In genomic region chr7:44666566-44666965, GRCh38 we compare ENCODE assay signal across 17 cellular contexts.
DNase-seq lines count a peak whose midpoint lies in the region; ATAC-seq lines count a peak whose summit lies in the region.
"Had no signal": no experiment of that assay in that cellular context is flagged by ENCODE, and none has a peak within 500 bp of the region (broad histone marks: within the 10 kb centered on the region; RNA-seq: fewer than 3 reads in every experiment).

No MANE protein-coding gene starts in this region.

- peaks cover 45% of the 10 kb centered on the region for H3K36me3 Mint-ChIP-seq in activated naive CD4-positive, alpha-beta T cell treated with anti-CD3 and anti-CD28 coated beads, Interleukin-2, amount 10 ng/mL, durations not matched to agents 7 days and 5 days
- peaks cover 7% of the 10 kb centered on the region for H3K36me3 Mint-ChIP-seq in T-helper 17 cell (ENCODE audit: low read depth)
- peaks cover 62% of the 10 kb centered on the region for H3K36me3 Mint-ChIP-seq in stimulated activated memory B cell treated with anti-CD40 and anti-IgM and Interleukin-4, amounts not matched to agents 10 μg/mL and 1 μg/mL and 100 μg/mL, for 72 hours
- H3K36me3 Mint-ChIP-seq in activated CD8-positive, alpha-beta memory T cell treated with anti-CD3 and anti-CD28 coated beads, Interleukin-2, amount 10 ng/mL, durations not matched to agents 7 days and 5 days, result peaks cover 45% of the 10 kb centered on the region

- ATAC-seq in T-helper 17 cell (no peak), HG02623 (IDR thresholded peaks at IDR 0.05; ENCODE audit: unreplicated experiment) (no peak)
- no peak for ATAC-seq in stimulated activated memory B cell treated with anti-CD40 and anti-IgM and Interleukin-4, amounts not matched to agents 10 μg/mL and 1 μg/mL and 100 μg/mL, for 72 hours
- no peak for ATAC-seq in activated CD8-positive, alpha-beta memory T cell treated with anti-CD3 and anti-CD28 coated beads, Interleukin-2, amount 10 ng/mL, durations not matched to agents 7 days and 5 days
- ATAC-seq: HepG2 had no signal

- CTCF ChIA-PET in activated naive CD4-positive, alpha-beta T cell treated with anti-CD3 and anti-CD28 coated beads, Interleukin-2, amount 10 ng/mL, durations not matched to agents 7 days and 5 days (lab: Charles Lee), result no interaction called here
- CTCF ChIA-PET in activated CD8-positive, alpha-beta memory T cell treated with anti-CD3 and anti-CD28 coated beads, Interleukin-2, amount 10 ng/mL, durations not matched to agents 7 days and 5 days (lab: Charles Lee), result no interaction called here

- peaks cover 3% of the 10 kb centered on the region for H3K4me1 Mint-ChIP-seq in activated naive CD4-positive, alpha-beta T cell treated with anti-CD3 and anti-CD28 coated beads, Interleukin-2, amount 10 ng/mL, durations not matched to agents 7 days and 5 days
- H3K4me1 Mint-ChIP-seq in T-helper 17 cell, result peaks cover 19% of the 10 kb centered on the region
- peaks cover 23% of the 10 kb centered on the region for H3K4me1 Mint-ChIP-seq in stimulated activated memory B cell treated with anti-CD40 and anti-IgM and Interleukin-4, amounts not matched to agents 10 μg/mL and 1 μg/mL and 100 μg/mL, for 72 hours
- peaks cover 2% of the 10 kb centered on the region for H3K4me1 Mint-ChIP-seq in activated CD8-positive, alpha-beta memory T cell treated with anti-CD3 and anti-CD28 coated beads, Interleukin-2, amount 10 ng/mL, durations not matched to agents 7 days and 5 days

- no peak overlapping the region for H3K4me3 Mint-ChIP-seq in activated naive CD4-positive, alpha-beta T cell treated with anti-CD3 and anti-CD28 coated beads, Interleukin-2, amount 10 ng/mL, durations not matched to agents 7 days and 5 days
- no peak overlapping the region for H3K4me3 Mint-ChIP-seq in T-helper 17 cell
- H3K4me3 Mint-ChIP-seq in stimulated activated memory B cell treated with anti-CD40 and anti-IgM and Interleukin-4, amounts not matched to agents 10 μg/mL and 1 μg/mL and 100 μg/mL, for 72 hours, result no peak overlapping the region
- H3K4me3 Mint-ChIP-seq in activated CD8-positive, alpha-beta memory T cell treated with anti-CD3 and anti-CD28 coated beads, Interleukin-2, amount 10 ng/mL, durations not matched to agents 7 days and 5 days, result no peak overlapping the region
- H3K4me3 Mint-ChIP-seq: HFFc6 had no signal

- H3K27me3 Mint-ChIP-seq in activated naive CD4-positive, alpha-beta T cell treated with anti-CD3 and anti-CD28 coated beads, Interleukin-2, amount 10 ng/mL, durations not matched to agents 7 days and 5 days, result no peaks in the 10 kb centered on the region
- no peaks in the 10 kb centered on the region for H3K27me3 Mint-ChIP-seq in T-helper 17 cell
- no peaks in the 10 kb centered on the region for H3K27me3 Mint-ChIP-seq in stimulated activated memory B cell treated with anti-CD40 and anti-IgM and Interleukin-4, amounts not matched to agents 10 μg/mL and 1 μg/mL and 100 μg/mL, for 72 hours
- H3K27me3 Mint-ChIP-seq in activated CD8-positive, alpha-beta memory T cell treated with anti-CD3 and anti-CD28 coated beads, Interleukin-2, amount 10 ng/mL, durations not matched to agents 7 days and 5 days, result no peaks in the 10 kb centered on the region

- H3K9me3 Mint-ChIP-seq in activated naive CD4-positive, alpha-beta T cell treated with anti-CD3 and anti-CD28 coated beads, Interleukin-2, amount 10 ng/mL, durations not matched to agents 7 days and 5 days, result peaks cover 2% of the 10 kb centered on the region
- no peaks in the 10 kb centered on the region for H3K9me3 Mint-ChIP-seq in stimulated activated memory B cell treated with anti-CD40 and anti-IgM and Interleukin-4, amounts not matched to agents 10 μg/mL and 1 μg/mL and 100 μg/mL, for 72 hours
- peaks cover 2% of the 10 kb centered on the region for H3K9me3 Mint-ChIP-seq in activated CD8-positive, alpha-beta memory T cell treated with anti-CD3 and anti-CD28 coated beads, Interleukin-2, amount 10 ng/mL, durations not matched to agents 7 days and 5 days (ENCODE audit: low read depth)
- H3K9me3 Mint-ChIP-seq: HFFc6 had no signal

- peak overlapping the region; percentile 53 for H3K27ac Mint-ChIP-seq in activated naive CD4-positive, alpha-beta T cell treated with anti-CD3 and anti-CD28 coated beads, Interleukin-2, amount 10 ng/mL, durations not matched to agents 7 days and 5 days
- H3K27ac Mint-ChIP-seq in T-helper 17 cell, result peak overlapping the region; percentile 90
- H3K27ac Mint-ChIP-seq in stimulated activated memory B cell treated with anti-CD40 and anti-IgM and Interleukin-4, amounts not matched to agents 10 μg/mL and 1 μg/mL and 100 μg/mL, for 72 hours, result peak overlapping the region; percentile 32
- H3K27ac Mint-ChIP-seq in activated CD8-positive, alpha-beta memory T cell treated with anti-CD3 and anti-CD28 coated beads, Interleukin-2, amount 10 ng/mL, durations not matched to agents 7 days and 5 days, result no peak overlapping the region

- H3K9me3 ChIP-seq in T-helper 17 cell (ENCODE audit: control insufficient read depth, low read length, poor library complexity, severe bottlenecking), result no peaks in the 10 kb centered on the region

- no peak for DNase-seq in activated naive CD4-positive, alpha-beta T cell treated with anti-CD3 and anti-CD28 coated beads, Interleukin-2, amount 10 ng/mL, durations not matched to agents 7 days and 5 days
- no peak for DNase-seq in activated naive CD4-positive, alpha-beta T cell treated with anti-CD3 and anti-CD28 coated beads, Interleukin-2, amount 50 U/mL, for 16 hours
- no peak for DNase-seq in T-helper 17 cell
- peak; percentile 14 for DNase-seq in islet precursor cell
- DNase-seq in activated CD8-positive, alpha-beta memory T cell treated with anti-CD3 and anti-CD28 coated beads, Interleukin-2, amount 10 ng/mL, durations not matched to agents 7 days and 5 days, result no peak
- DNase-seq in SW480 (ENCODE audit: low spot score), result no peak
- DNase-seq: COR-L47, DMS 273 treated with DMSO at 0.1 percent for 48 hours, DND-41, HFFc6, NCI-H1694 treated with DMSO at 0.1 percent for 48 hours, NCI-H748 treated with DMSO at 0.1 percent for 48 hours, OCI-M1, SHP77 had no signal
